11 cellular contexts compared by ENCODE assay signal in the genomic region with DNA sequence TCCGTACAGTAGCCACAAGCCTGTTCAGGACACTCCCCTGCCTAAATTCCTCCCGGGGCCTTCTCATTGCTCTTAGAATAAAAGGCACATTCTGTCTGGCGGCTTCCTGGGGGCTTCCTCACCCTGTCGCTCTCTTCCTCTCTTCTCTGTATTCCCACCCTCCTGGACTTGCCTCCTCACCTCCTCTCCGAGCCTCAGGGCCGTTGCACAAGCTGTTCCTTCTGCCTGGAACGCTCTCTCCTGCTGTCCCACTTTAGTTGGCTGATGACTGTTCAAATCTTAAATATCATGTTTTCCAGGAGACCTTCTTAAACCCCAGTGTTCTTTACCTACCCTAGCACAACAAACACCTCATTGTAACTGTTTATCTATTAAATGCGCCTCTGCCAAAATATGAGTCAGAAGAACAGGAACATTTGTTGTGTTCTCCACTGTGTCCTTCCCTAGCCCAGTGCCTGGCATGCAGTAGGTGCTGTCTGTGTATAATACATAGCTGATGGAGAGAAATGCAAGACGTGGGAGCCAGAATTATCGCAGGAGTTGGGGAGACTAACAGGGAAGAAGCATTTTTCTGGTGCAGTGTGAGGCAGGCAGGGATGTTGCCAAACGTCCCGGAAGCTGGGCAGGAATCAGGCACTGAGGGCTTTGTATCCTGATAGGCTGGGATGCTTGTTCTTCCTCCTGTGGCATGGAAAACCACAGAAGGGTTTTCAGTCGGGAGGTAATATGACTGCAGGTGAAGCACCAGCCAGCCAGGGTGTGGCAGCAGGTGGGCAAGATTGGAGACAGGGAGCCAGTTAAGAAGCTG. TPM values are rescaled to one million over a fixed set of nuclear protein-coding genes. Genes with fewer than 3 reads are reported as not detected.
DNase-seq lines count a peak whose midpoint lies in the region; ATAC-seq and TF ChIP-seq lines count a peak whose summit lies in the region.
"Had no signal": no experiment of that assay in that cellular context is flagged by ENCODE, and none has a peak within 500 bp of the region (broad histone marks: within the 10 kb centered on the region; RNA-seq: fewer than 3 reads in every experiment).

No MANE protein-coding gene starts in this region.

- POLR2A ChIA-PET in RWPE1 (lab: Yijun Ruan, JAX; ENCODE audit: low non-redundant PET): no interaction called here

- no peaks in the 10 kb centered on the region for H3K36me3 ChIP-seq in sigmoid colon

- intact Hi-C loops in sigmoid colon (cut with DNase I): no loop called here

- H3K27ac ChIP-seq in RWPE1: peak overlapping the region; percentile 47
- H3K27ac ChIP-seq in sigmoid colon: peak overlapping the region; percentile 49 to 77 (median 68)

- DNase-seq in GM20000 (ENCODE audit: low spot score) (peak; percentile 0), RWPE1 (ENCODE audit: low spot score) (no peak), fibroblast of mammary gland (ENCODE audit: low read depth) (peak; percentile 64), sigmoid colon (no peak), DMS53 treated with DMSO at 0.1 percent for 48 hours (lab: John Stamatoyannopoulos, UW; ENCODE audit: unreplicated experiment) (no peak)
- no peak for DNase-seq in activated CD4-positive, alpha-beta T cell treated with anti-CD3 and anti-CD28 coated beads for 4 hours
- DNase-seq: NCI-H1048; stimulated activated CD4-positive, alpha-beta T cell treated with anti-CD3 and anti-CD28 coated beads, Interleukin-15, amount 100 ng/mL, for 24 hours had no signal

- TF ChIP-seq POLR2A in sigmoid colon (IDR thresholded peaks at IDR 0.05): no peak

- 46 to 67% methylated on average over 13 of the region's 13 CpGs for WGBS in sigmoid colon, 2 donors

- ATAC-seq in GM18867 (IDR thresholded peaks at IDR 0.05; ENCODE audit: unreplicated experiment) (no peak), GM19467 (IDR thresholded peaks at IDR 0.05; ENCODE audit: unreplicated experiment) (no peak)

- H3K4me3 ChIP-seq in fibroblast of mammary gland (ENCODE audit: control insufficient read depth, low read depth, low read length) (no peak overlapping the region), sigmoid colon (no peak overlapping the region)
- H3K4me3 ChIP-seq: lung had no signal

- CTCF ChIA-PET in RWPE1 (lab: Yijun Ruan, JAX): interaction anchor here (0.6 to 1.0 kb wide), 4 partner anchors 48 to 86 kb away, joined by 3 to 6 read pairs (median 3); a partner anchor contains a TSS

- peaks cover 0 to 30% (median 24%) of the 10 kb centered on the region in 4 donors for H3K4me1 ChIP-seq in sigmoid colon

- TF ChIP-seq EP300 in sigmoid colon (IDR thresholded peaks at IDR 0.05): peak in 1 of 4 donors; percentile 10

- no peaks in the 10 kb centered on the region for H3K27me3 ChIP-seq in sigmoid colon

- TF ChIP-seq CTCF in GM20000 (IDR thresholded peaks at IDR 0.05; ENCODE audit: extremely low read depth, missing control alignments): no peak
- no peak for TF ChIP-seq CTCF in RWPE1 (conservative IDR thresholded peaks at IDR 0.05; ENCODE audit: low read depth)
- TF ChIP-seq CTCF in fibroblast of mammary gland (conservative IDR thresholded peaks at IDR 0.05; ENCODE audit: control insufficient read depth, insufficient read depth, low read depth, low read length): no peak
- no peak for TF ChIP-seq CTCF in sigmoid colon (IDR thresholded peaks at IDR 0.05)

- H3K9me3 ChIP-seq in sigmoid colon: no peaks in the 10 kb centered on the region

RNA-seq across cellular contexts. Expression of a gene that starts 24.1 kb away (rescaled TPM):
- total RNA-seq in sigmoid colon: 100 to 1,000 TPM in 1 of 4 donors, 10 to 100 TPM in 3; 77.8 to 104 (median 89.9) TPM
- 10 to 100 TPM; 25.4 to 52.0 (median 30.6) TPM for polyA plus RNA-seq in sigmoid colon

RNA-seq across cellular contexts. Expression of a gene that starts 44.2 kb away (rescaled TPM):
- 100 to 1,000 TPM; 104 to 226 (median 129) TPM for total RNA-seq in sigmoid colon
- 10 to 100 TPM; 31.8 to 60.9 (median 57.1) TPM for polyA plus RNA-seq in sigmoid colon

RNA-seq across cellular contexts. Expression of a gene that starts 50.9 kb away (rescaled TPM):
- total RNA-seq in sigmoid colon: 100 to 1,000 TPM; 108 to 177 (median 129) TPM
- 100 to 1,000 TPM in 1 of 3 donors, 10 to 100 TPM in 2; 75.1 to 102 (median 80.9) TPM for polyA plus RNA-seq in sigmoid colon

Comparison
In these comparisons a context has a peak if more than half of its experiments do, and no peak if none do; other contexts are left out.
1. DNase-seq: peak in GM20000 (single experiment) and fibroblast of mammary gland (single experiment); none in RWPE1 (single experiment), sigmoid colon (single experiment), activated CD4-positive, alpha-beta T cell treated with anti-CD3 and anti-CD28 coated beads for 4 hours (0 of 2) and DMS53 treated with DMSO at 0.1 percent for 48 hours (single experiment).